In the genomic region with DNA sequence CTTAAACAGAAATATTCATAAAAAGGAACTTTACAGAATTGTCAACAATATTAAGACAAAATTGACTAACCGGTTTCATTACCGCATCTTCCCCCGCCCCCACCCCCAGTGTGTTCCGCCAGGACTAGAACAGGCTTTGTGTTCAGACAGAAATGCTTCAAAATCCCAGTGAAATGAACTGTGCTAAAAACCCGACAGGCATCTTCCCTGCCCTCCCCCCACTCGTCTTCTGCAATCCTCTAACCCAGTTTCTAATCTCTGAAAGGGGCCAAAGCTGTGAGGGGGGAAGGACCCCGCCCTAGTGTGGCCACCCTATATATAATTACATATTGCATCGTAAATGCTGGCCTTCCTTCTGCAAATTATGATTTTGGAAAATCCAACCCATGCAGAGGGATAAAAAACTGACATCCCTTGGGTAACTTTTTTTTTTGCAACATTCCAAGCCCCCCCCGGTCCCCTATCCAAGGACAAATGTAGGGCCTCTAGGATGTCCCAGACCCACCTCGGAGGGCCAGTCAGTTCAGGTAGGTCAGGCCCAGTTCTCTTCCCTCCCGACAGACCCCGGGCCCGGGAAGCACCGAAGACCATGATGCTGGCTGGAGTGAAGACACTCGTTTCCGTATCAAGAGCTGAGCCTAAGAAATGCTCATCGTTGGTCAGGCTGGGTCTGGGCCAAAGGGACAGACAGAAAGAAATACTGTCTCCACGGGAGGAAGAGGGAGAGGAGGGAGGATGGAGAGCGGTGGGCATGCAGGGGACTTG, we compare ENCODE assay signal across 9 cellular contexts. TPM values are rescaled to one million over a fixed set of nuclear protein-coding genes. Genes with fewer than 3 reads are reported as not detected.
DNase-seq lines count a peak whose midpoint lies in the region; ATAC-seq and TF ChIP-seq lines count a peak whose summit lies in the region.
"Had no signal": no experiment of that assay in that cellular context is flagged by ENCODE, and none has a peak within 500 bp of the region (broad histone marks: within the 10 kb centered on the region; RNA-seq: fewer than 3 reads in every experiment).

No MANE protein-coding gene starts in this region.

- DNase-seq in H9: no peak
- no peak for DNase-seq in NT2/D1 (ENCODE audit: low read depth, low spot score)

- no peak overlapping the region for H4K91ac ChIP-seq in H9 (ENCODE audit: insufficient read length, low read depth, low read length)

- H3K9ac ChIP-seq in H9 (ENCODE audit: extremely low read depth, insufficient read length, low read length) (no peak overlapping the region), NT2/D1 (ENCODE audit: insufficient read length, low read depth) (peak overlapping the region; percentile 17), parathyroid adenoma (no peak overlapping the region)

- H3K56ac ChIP-seq in H9 (ENCODE audit: insufficient read length, low read depth, low read length): no peak overlapping the region

- H3K4me1 ChIP-seq in H9 (ENCODE audit: insufficient read depth, low read length) (no peaks in the 10 kb centered on the region), NT2/D1 (ENCODE audit: insufficient read depth, insufficient read length) (peaks cover 38% of the 10 kb centered on the region), ectodermal cell (ENCODE audit: control insufficient read depth, insufficient read depth, low read length) (peaks cover 13% of the 10 kb centered on the region), parathyroid adenoma (peaks cover 10% of the 10 kb centered on the region)

- peak overlapping the region; percentile 76 to 84 for H3K4me3 Mint-ChIP-seq in H9

- peaks cover 7% of the 10 kb centered on the region for H3K23me2 ChIP-seq in H9 (ENCODE audit: insufficient read length, low read depth, low read length, poor library complexity, severe bottlenecking)

- peaks cover 17 to 31% of the 10 kb centered on the region in 2 experiments for H3K4me1 Mint-ChIP-seq in H9

- no peak overlapping the region for H3K23ac ChIP-seq in H9 (ENCODE audit: insufficient read length, low read depth, low read length)

- H3K14ac ChIP-seq in H9 (ENCODE audit: insufficient read depth, low read length): no peak overlapping the region

- peaks cover 17 to 46% (median 42%) of the 10 kb centered on the region in 3 experiments; a peak in 6 of 7 replicates for H3K36me3 Mint-ChIP-seq in H9 (ENCODE audit: insufficient read depth in 1 of 3, low read depth in 3 of 3)

- H3K27ac Mint-ChIP-seq in H9: peak overlapping the region in 2 of 3 experiments; percentile 76 to 85; a peak in 3 of 7 replicates

- H3K79me2 ChIP-seq in H9 (ENCODE audit: insufficient read depth, low read length): no peaks in the 10 kb centered on the region
- H3K79me2 ChIP-seq in parathyroid adenoma: no peaks in the 10 kb centered on the region

- H3K18ac ChIP-seq in H9 (ENCODE audit: insufficient read length, low read depth, low read length): peak overlapping the region; percentile 82

- no peak overlapping the region for H4K5ac ChIP-seq in H9 (ENCODE audit: insufficient read length, low read depth, low read length)

- no peak overlapping the region for H3K4ac ChIP-seq in H9 (ENCODE audit: low read depth, low read length)

- H2BK15ac ChIP-seq in H9 (ENCODE audit: low read depth, low read length): no peak overlapping the region; the same call in 1 of the 2 replicates

- H3K27me3 ChIP-seq in H9 (ENCODE audit: insufficient read depth, low read length) (no peaks in the 10 kb centered on the region), NT2/D1 (ENCODE audit: insufficient read depth, insufficient read length) (peaks cover 3% of the 10 kb centered on the region), ectodermal cell (ENCODE audit: control insufficient read depth, insufficient read depth, low read length, poor library complexity, severe bottlenecking) (no peaks in the 10 kb centered on the region), parathyroid adenoma (ENCODE audit: control insufficient read depth, insufficient read depth, low read length) (no peaks in the 10 kb centered on the region)

- H2BK20ac ChIP-seq in H9 (ENCODE audit: low read depth, low read length, poor library complexity, severe bottlenecking): no peak overlapping the region

- H2BK120ac ChIP-seq in H9 (ENCODE audit: low read depth, low read length, poor library complexity, severe bottlenecking): no peak overlapping the region

- H2AK5ac ChIP-seq in H9 (ENCODE audit: insufficient read length, low read length): no peak overlapping the region

- no peak overlapping the region for H4K8ac ChIP-seq in H9 (replicated peaks; ENCODE audit: insufficient read length, low read depth, low read length)

- no peaks in the 10 kb centered on the region for H3K9me3 ChIP-seq in H9 (ENCODE audit: control insufficient read depth, low read depth, low read length)
- no peaks in the 10 kb centered on the region for H3K9me3 ChIP-seq in NT2/D1 (ENCODE audit: insufficient read depth, low read length)
- no peaks in the 10 kb centered on the region for H3K9me3 ChIP-seq in ectodermal cell (ENCODE audit: control insufficient read depth, low read length)
- no peaks in the 10 kb centered on the region for H3K9me3 ChIP-seq in parathyroid adenoma (ENCODE audit: control insufficient read depth, low read length)

- no peak for ATAC-seq in GM18517 (IDR thresholded peaks at IDR 0.05; ENCODE audit: unreplicated experiment)
- ATAC-seq in HG03354 (IDR thresholded peaks at IDR 0.05; ENCODE audit: poor library complexity, severe bottlenecking, unreplicated experiment): no peak
- no peak for ATAC-seq in HG02884 (IDR thresholded peaks at IDR 0.05; ENCODE audit: unreplicated experiment)

- H3K4me3 ChIP-seq in NT2/D1 (ENCODE audit: insufficient read length, low read depth): peak overlapping the region; percentile 74
- H3K4me3 ChIP-seq in ectodermal cell (ENCODE audit: insufficient read depth, low read depth, low read length): peak overlapping the region; percentile 79
- H3K4me3 ChIP-seq in parathyroid adenoma (ENCODE audit: low read depth, low read length): peak overlapping the region; percentile 92

- no peaks in the 10 kb centered on the region for H4K20me1 ChIP-seq in H9 (ENCODE audit: control insufficient read depth, insufficient read depth, insufficient read length)

- H3K4me2 ChIP-seq in H9 (ENCODE audit: insufficient read depth, insufficient read length, low read length) (no peak overlapping the region), parathyroid adenoma (ENCODE audit: low read length) (peak overlapping the region; percentile 96)

- H2BK12ac ChIP-seq in H9 (ENCODE audit: insufficient read length, low read depth, low read length): no peak overlapping the region

- H3K9me3 Mint-ChIP-seq in H9: no peaks in the 10 kb centered on the region

- TF ChIP-seq CTCF in H9 (conservative IDR thresholded peaks at IDR 0.05) (no peak), parathyroid adenoma (IDR thresholded peaks at IDR 0.05) (no peak)

- H3K27ac ChIP-seq in H9 (ENCODE audit: insufficient read length, low read depth, low read length): no peak overlapping the region
- no peak overlapping the region for H3K27ac ChIP-seq in ectodermal cell (ENCODE audit: insufficient read depth, low read depth, low read length, poor library complexity, severe bottlenecking)
- peak overlapping the region; percentile 79 for H3K27ac ChIP-seq in parathyroid adenoma

- no peaks in the 10 kb centered on the region; the same call in 1 of the 2 replicates for H3K27me3 Mint-ChIP-seq in H9 (ENCODE audit: low read depth)

- no peak overlapping the region for H2BK5ac ChIP-seq in H9 (ENCODE audit: insufficient read length, low read length)

- H2AFZ ChIP-seq in H9 (ENCODE audit: low read length) (no peak overlapping the region), parathyroid adenoma (no peak overlapping the region)

- H3K79me1 ChIP-seq in H9 (ENCODE audit: insufficient read depth, low read depth, low read length, poor library complexity, severe bottlenecking): no peaks in the 10 kb centered on the region

- WGBS in H9 (ENCODE audit: extremely low coverage, insufficient read length, low lambda C conversion rate): no CpG with 5 or more reads among the region's 19 CpGs
- WGBS in ectodermal cell, 2 experiments: 79 to 80% methylated on average over 19 of the region's 19 CpGs

- H3K36me3 ChIP-seq in NT2/D1 (ENCODE audit: insufficient read depth, insufficient read length, low read length) (peaks cover 64% of the 10 kb centered on the region), ectodermal cell (ENCODE audit: control insufficient read depth, insufficient read depth, low read length) (peaks cover 27% of the 10 kb centered on the region), parathyroid adenoma (ENCODE audit: control insufficient read depth, insufficient read depth, low read length) (no peaks in the 10 kb centered on the region)

- no peak overlapping the region for H3T11ph ChIP-seq in H9 (ENCODE audit: low read length)

RNA-seq across cellular contexts. Expression of gene ROGDI, which starts 1.2 kb away (rescaled TPM):
- total RNA-seq in H9 (2021): 33.5 and 36.4 TPM in 2 replicates
- 42.7 TPM for polyA plus RNA-seq in ectodermal cell (2013, experiment 1 of 4)
- 51.3 TPM for polyA plus RNA-seq in ectodermal cell (2013, experiment 2 of 4)
- 36.3 TPM for polyA plus RNA-seq in ectodermal cell (2013, experiment 3 of 4)
- 42.0 TPM for polyA plus RNA-seq in ectodermal cell (2013, experiment 4 of 4)

RNA-seq across cellular contexts. Expression of gene SMIM22, which starts 8.5 kb away (rescaled TPM):
- total RNA-seq in H9 (2021): not detected in 2 replicates
- not detected for polyA plus RNA-seq in ectodermal cell (2013, experiment 1 of 4)
- not detected for polyA plus RNA-seq in ectodermal cell (2013, experiment 2 of 4)
- not detected for polyA plus RNA-seq in ectodermal cell (2013, experiment 3 of 4)
- not detected for polyA plus RNA-seq in ectodermal cell (2013, experiment 4 of 4)
- total RNA-seq: mesenteric fat pad had no signal

RNA-seq across cellular contexts. Expression of gene SEPTIN12, which starts 15.5 kb away (rescaled TPM):
- total RNA-seq in H9 (2021): 0.48 TPM in 1 of 2 replicates, not detected in the other
- 0.69 TPM for polyA plus RNA-seq in ectodermal cell (2013, experiment 1 of 4)
- 0.66 TPM for polyA plus RNA-seq in ectodermal cell (2013, experiment 2 of 4)
- polyA plus RNA-seq in ectodermal cell (2013, experiment 3 of 4): not detected
- polyA plus RNA-seq in ectodermal cell (2013, experiment 4 of 4): 0.65 TPM
- total RNA-seq: bronchial epithelial cell, mesenteric fat pad had no signal

RNA-seq across cellular contexts. Expression of gene ZNF500, which starts 36.7 kb away (rescaled TPM):
- total RNA-seq in H9 (2021): 15.9 and 18.3 TPM in 2 replicates
- 14.0 TPM for polyA plus RNA-seq in ectodermal cell (2013, experiment 1 of 4)
- polyA plus RNA-seq in ectodermal cell (2013, experiment 2 of 4): 12.4 TPM
- 8.8 TPM for polyA plus RNA-seq in ectodermal cell (2013, experiment 3 of 4)
- polyA plus RNA-seq in ectodermal cell (2013, experiment 4 of 4): 9.3 TPM

RNA-seq across cellular contexts. Expression of gene GLYR1, which starts 43.4 kb away (rescaled TPM):
- 114 TPM in 2 replicates for total RNA-seq in H9 (2021)
- polyA plus RNA-seq in ectodermal cell (2013, experiment 1 of 4): 108 TPM
- polyA plus RNA-seq in ectodermal cell (2013, experiment 2 of 4): 123 TPM
- 70.2 TPM for polyA plus RNA-seq in ectodermal cell (2013, experiment 3 of 4)
- 82.3 TPM for polyA plus RNA-seq in ectodermal cell (2013, experiment 4 of 4)
